In the genomic region with DNA sequence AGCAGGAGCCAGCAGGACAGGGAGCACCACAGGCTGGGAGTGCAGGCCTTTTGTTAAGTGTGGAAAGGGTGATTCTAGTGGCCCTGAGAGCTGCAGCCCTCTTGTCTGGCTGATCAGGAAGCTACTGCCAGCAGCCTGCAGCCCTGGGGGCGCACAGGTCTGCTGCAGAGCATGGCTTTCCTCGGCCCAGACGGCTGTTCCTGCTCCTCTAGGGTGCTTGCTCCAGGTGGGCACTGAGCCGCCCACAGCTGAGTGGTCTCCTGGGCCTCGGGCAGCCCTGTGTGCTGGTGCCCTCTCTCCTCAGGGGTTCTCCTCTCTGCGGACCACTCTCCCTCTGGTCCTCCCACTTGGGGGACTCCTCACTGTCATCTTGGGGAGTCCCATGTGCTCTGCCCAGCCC, we compare ENCODE assay signal across 13 cellular contexts. TPM values are rescaled to one million over a fixed set of nuclear protein-coding genes. Genes with fewer than 3 reads are reported as not detected.
DNase-seq lines count a peak whose midpoint lies in the region; ATAC-seq and TF ChIP-seq lines count a peak whose summit lies in the region.
"Had no signal": no experiment of that assay in that cellular context is flagged by ENCODE, and none has a peak within 500 bp of the region (broad histone marks: within the 10 kb centered on the region; RNA-seq: fewer than 3 reads in every experiment).

No MANE protein-coding gene starts in this region.

- TF ChIP-seq POLR2A in transverse colon (IDR thresholded peaks at IDR 0.05), result no peak

- POLR2A ChIA-PET in RWPE1 (lab: Yijun Ruan, JAX; ENCODE audit: low non-redundant PET), result interaction anchor here (1.3 kb wide), 1 partner anchor 17 kb away, joined by 4 read pairs; no protein-coding TSS in a partner anchor

- H3K4me1 ChIP-seq in esophagus (ENCODE audit: control insufficient read depth in 2 of 2, insufficient read depth in 2 of 2, low read length in 1 of 2) (peaks cover 9 to 34% of the 10 kb centered on the region in 2 donors), transverse colon (peaks cover 21 to 81% (median 69%) of the 10 kb centered on the region in 4 donors)

- DNase-seq in activated naive CD4-positive, alpha-beta T cell treated with anti-CD3 and anti-CD28 coated beads, Interleukin-2, amount 10 ng/mL, durations not matched to agents 7 days and 5 days, result no peak
- no peak for DNase-seq in activated naive CD4-positive, alpha-beta T cell (lab: John Stamatoyannopoulos, UW)
- no peak for DNase-seq in RWPE1 (ENCODE audit: low spot score)
- DNase-seq in transverse colon, result no peak
- DNase-seq in activated CD4-positive, CD25-positive, alpha-beta regulatory T cell (lab: John Stamatoyannopoulos, UW), result no peak
- no peak for DNase-seq in OCI-M2 (lab: John Stamatoyannopoulos, UW; ENCODE audit: unreplicated experiment)
- DNase-seq: cerebellar nuclear complex; NCI-H1048; stimulated activated CD4-positive, alpha-beta T cell treated with anti-CD3 and anti-CD28 coated beads, Interleukin-12 subunit alpha, Interleukin-12 subunit beta, amount 100 ng/mL, for 4 hours had no signal

- H3K36me3 Mint-ChIP-seq in activated naive CD4-positive, alpha-beta T cell treated with anti-CD3 and anti-CD28 coated beads, Interleukin-2, amount 10 ng/mL, durations not matched to agents 7 days and 5 days, result peaks cover 48% of the 10 kb centered on the region
- H3K36me3 Mint-ChIP-seq: mesothelial cell of epicardium had no signal

- TF ChIP-seq EP300 in transverse colon (IDR thresholded peaks at IDR 0.05; ENCODE audit: low read depth), result no peak

- H3K27me3 ChIP-seq in esophagus (ENCODE audit: control insufficient read depth in 1 of 2, insufficient read depth in 2 of 2, low read length in 2 of 2) (no peaks in the 10 kb centered on the region), transverse colon (no peaks in the 10 kb centered on the region)

- H3K27ac ChIP-seq in RWPE1 (peak overlapping the region; percentile 98), esophagus (ENCODE audit: low read depth in 2 of 2, low read length in 1 of 2) (peak overlapping the region; percentile 90), transverse colon (peak overlapping the region; percentile 80 to 85 (median 84))

- H3K27ac Mint-ChIP-seq in activated naive CD4-positive, alpha-beta T cell treated with anti-CD3 and anti-CD28 coated beads, Interleukin-2, amount 10 ng/mL, durations not matched to agents 7 days and 5 days, result peak overlapping the region; percentile 93

- ATAC-seq in GM21529 (IDR thresholded peaks at IDR 0.05; ENCODE audit: unreplicated experiment), result no peak

- no peaks in the 10 kb centered on the region for H3K9me3 ChIP-seq in esophagus (ENCODE audit: control insufficient read depth in 2 of 2, insufficient read depth in 1 of 2, low read depth in 1 of 2, low read length in 1 of 2)
- no peaks in the 10 kb centered on the region for H3K9me3 ChIP-seq in transverse colon

- no peak for TF ChIP-seq CTCF in RWPE1 (conservative IDR thresholded peaks at IDR 0.05; ENCODE audit: low read depth)
- TF ChIP-seq CTCF in transverse colon (IDR thresholded peaks at IDR 0.05), result no peak

- H3K36me3 ChIP-seq in esophagus (ENCODE audit: control insufficient read depth in 2 of 2, insufficient read depth in 2 of 2, low read length in 1 of 2) (no peaks in the 10 kb centered on the region), transverse colon (no peaks in the 10 kb centered on the region)

- intact Hi-C loops in transverse colon (cut with DNase I; ENCODE audit: low total_unique reads), result no loop called here

- H3K27me3 Mint-ChIP-seq in activated naive CD4-positive, alpha-beta T cell treated with anti-CD3 and anti-CD28 coated beads, Interleukin-2, amount 10 ng/mL, durations not matched to agents 7 days and 5 days, result no peaks in the 10 kb centered on the region

- in situ Hi-C loops in transverse colon (cut with MboI; ENCODE audit: low pct_ligation_motif_present in 1 of 4, low pct_unique_long_range_greater_than_20kb in 1 of 4, low sequenced_read_pairs in 3 of 4), result no loop called here

- CTCF ChIA-PET in activated naive CD4-positive, alpha-beta T cell treated with anti-CD3 and anti-CD28 coated beads, Interleukin-2, amount 10 ng/mL, durations not matched to agents 7 days and 5 days (lab: Charles Lee), result interaction anchor here (1.0 to 4.5 kb wide), 7 partner anchors 12 to 75 kb away, joined by 3 to 44 read pairs (median 7); partner anchors contain the start of gene CCDC88C
- CTCF ChIA-PET in RWPE1 (lab: Yijun Ruan, JAX), result no interaction called here

- H3K4me1 Mint-ChIP-seq in activated naive CD4-positive, alpha-beta T cell treated with anti-CD3 and anti-CD28 coated beads, Interleukin-2, amount 10 ng/mL, durations not matched to agents 7 days and 5 days, result peaks cover 93% of the 10 kb centered on the region

- peaks cover 2% of the 10 kb centered on the region for H3K9me3 Mint-ChIP-seq in activated naive CD4-positive, alpha-beta T cell treated with anti-CD3 and anti-CD28 coated beads, Interleukin-2, amount 10 ng/mL, durations not matched to agents 7 days and 5 days
- H3K9me3 Mint-ChIP-seq: mesothelial cell of epicardium had no signal

- WGBS in esophagus, 2 donors, result 58 to 63% methylated on average over 6 of the region's 6 CpGs
- 83% methylated on average over 6 of the region's 6 CpGs; no CpG with 5 or more reads in 1 of the 2 donors for whole genome bisulfite sequencing in transverse colon (ENCODE audit: low coverage in 1 of 2), 2 donors

- H3K4me3 ChIP-seq in esophagus (ENCODE audit: low read depth in 1 of 2, low read length in 2 of 2) (no peak overlapping the region), transverse colon (no peak overlapping the region)

- peak overlapping the region; percentile 98 for H3K4me3 Mint-ChIP-seq in activated naive CD4-positive, alpha-beta T cell treated with anti-CD3 and anti-CD28 coated beads, Interleukin-2, amount 10 ng/mL, durations not matched to agents 7 days and 5 days
- H3K4me3 Mint-ChIP-seq: mesothelial cell of epicardium had no signal

RNA-seq across cellular contexts. Expression of gene CCDC88C, which starts 18.9 kb away (rescaled TPM):
- polyA plus RNA-seq in esophagus, result 10 to 100 TPM; 11.0 to 18.5 TPM
- 100 to 1,000 TPM in 1 of 4 donors, 10 to 100 TPM in 3; 29.5 to 171 (median 60.3) TPM for total RNA-seq in transverse colon
- polyA plus RNA-seq: BJ had no signal
